36 cellular contexts compared by ENCODE assay signal in the genomic region with DNA sequence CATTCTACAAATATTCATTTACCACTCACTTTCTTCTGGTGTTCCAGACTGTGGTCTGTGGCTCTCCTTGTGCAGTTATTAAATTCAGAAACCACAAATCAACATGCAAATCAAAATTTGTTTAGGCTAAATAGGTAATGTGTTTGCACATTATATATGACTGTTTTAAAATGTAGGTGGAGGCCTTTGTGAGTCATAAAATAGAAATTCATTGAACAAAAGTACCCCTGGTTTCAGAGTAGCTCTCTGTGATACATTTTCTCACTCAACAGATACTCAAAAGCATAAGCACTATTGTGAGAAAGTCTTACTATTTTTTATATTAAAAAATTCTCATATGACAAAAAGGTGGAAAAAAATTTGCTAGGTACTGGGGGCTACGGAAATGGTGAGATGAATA.
"Had no signal": no experiment of that assay in that cellular context is flagged by ENCODE, and none has a peak within 500 bp of the region (broad histone marks: within the 10 kb centered on the region; RNA-seq: fewer than 3 reads in every experiment).

No MANE protein-coding gene starts in this region.

- H3K4me3 ChIP-seq: adrenal gland, body of pancreas, breast epithelium, cardiac muscle cell had no signal

- H3K9me3 Mint-ChIP-seq: activated B cell treated with CpG ODN at 0.5 μM for 24 hours; activated CD4-positive, alpha-beta memory T cell treated with anti-CD3 and anti-CD28 coated beads, Interleukin-2, amount 10 ng/mL, durations not matched to agents 7 days and 5 days; activated CD4-positive, alpha-beta T cell treated with anti-CD3 and anti-CD28 coated beads, Interleukin-2, amount 10 ng/mL, durations not matched to agents 7 days and 5 days; activated naive CD4-positive, alpha-beta T cell treated with anti-CD3 and anti-CD28 coated beads for 36 hours; activated T-cell treated with anti-CD3 and anti-CD28 coated beads, Interleukin-2, amount 50 U/mL, for 24 hours; central memory CD8-positive, alpha-beta T cell; T-helper 1 cell treated with Interleukin-12 subunit alpha and Interleukin-12 subunit beta and Interleukin-4 antibody, amounts not matched to agents 30 μg/mL and 1 μg/mL, for 36 hours; T-helper 2 cell treated with Interferon-gamma antibody and Interleukin-4, amounts not matched to agents 5 μg/mL and 100 μg/mL, for 36 hours had no signal

- H3K36me3 ChIP-seq: adrenal gland, brain microvascular endothelial cell, breast epithelium, cardiac muscle cell had no signal

- H3K27me3 ChIP-seq: adrenal gland, body of pancreas, brain microvascular endothelial cell, breast epithelium, cardiac muscle cell had no signal

- DNase-seq: activated B cell treated with CpG ODN at 0.5 μM for 24 hours; activated CD4-positive, alpha-beta memory T cell treated with anti-CD3 and anti-CD28 coated beads, Interleukin-2, amount 10 ng/mL, durations not matched to agents 7 days and 5 days; activated CD4-positive, alpha-beta T cell treated with anti-CD3 and anti-CD28 coated beads for 36 hours; activated CD4-positive, alpha-beta T cell treated with anti-CD3 and anti-CD28 coated beads for 48 hours; activated CD4-positive, alpha-beta T cell treated with anti-CD3 and anti-CD28 coated beads, Interleukin-2, amount 10 ng/mL, durations not matched to agents 7 days and 5 days; activated CD4-positive, alpha-beta T cell treated with anti-CD3 and anti-CD28 coated beads, Interleukin-2, amount 50 U/mL, for 48 hours; activated CD4-positive, CD25-positive, alpha-beta regulatory T cell treated with anti-CD3 and anti-CD28 coated beads, Interleukin-2, amount 50 U/mL, for 72 hours; activated CD8-positive, alpha-beta memory T cell treated with anti-CD3 and anti-CD28 coated beads for 24 hours; activated CD8-positive, alpha-beta memory T cell treated with anti-CD3 and anti-CD28 coated beads, Interleukin-2, amount 10 ng/mL, durations not matched to agents 7 days and 5 days; activated CD8-positive, alpha-beta memory T cell treated with anti-CD3 and anti-CD28 coated beads, Interleukin-2, amount 50 U/mL, for 48 hours; activated CD8-positive, alpha-beta T cell treated with anti-CD3 and anti-CD28 coated beads, Interleukin-2, amount 10 ng/mL, durations not matched to agents 7 days and 5 days; activated effector memory CD4-positive, alpha-beta T cell treated with anti-CD3 and anti-CD28 coated beads, Interleukin-2, amount 50 U/mL, for 16 hours; activated gamma-delta T cell treated with Interleukin-2 at 50 U/mL for 16 hours; activated naive CD4-positive, alpha-beta T cell; activated naive CD4-positive, alpha-beta T cell treated with anti-CD3 and anti-CD28 coated beads for 36 hours; activated naive CD4-positive, alpha-beta T cell treated with anti-CD3 and anti-CD28 coated beads, Interleukin-2, amount 50 U/mL, for 16 hours; activated naive CD8-positive, alpha-beta T cell treated with anti-CD3 and anti-CD28 coated beads for 36 hours; activated T-cell treated with anti-CD3 and anti-CD28 coated beads, Interleukin-2, amount 50 U/mL, for 24 hours; activated T-cell treated with anti-CD3 and anti-CD28 coated beads, Interleukin-2, amount 50 U/mL, for 48 hours; adrenal gland; amniotic stem cell; aorta; body of pancreas; brain microvascular endothelial cell; caudate nucleus; cerebellar nuclear complex; T-cell; T-helper 2 cell; T-helper 9 cell had no signal

- H3K27ac ChIP-seq: adrenal gland, body of pancreas, brain microvascular endothelial cell, breast epithelium, cardiac muscle cell, VCaP had no signal

- H3K36me3 Mint-ChIP-seq: activated CD8-positive, alpha-beta memory T cell treated with anti-CD3 and anti-CD28 coated beads, Interleukin-2, amount 10 ng/mL, durations not matched to agents 7 days and 5 days; activated naive CD4-positive, alpha-beta T cell treated with anti-CD3 and anti-CD28 coated beads, Interleukin-2, amount 50 U/mL, for 72 hours; activated naive CD8-positive, alpha-beta T cell treated with anti-CD3 and anti-CD28 coated beads for 36 hours; T-cell had no signal

- H3K4me3 Mint-ChIP-seq: activated B cell treated with CpG ODN at 0.5 μM for 24 hours; activated CD4-positive, alpha-beta memory T cell treated with anti-CD3 and anti-CD28 coated beads, Interleukin-2, amount 10 ng/mL, durations not matched to agents 7 days and 5 days; activated CD4-positive, alpha-beta T cell treated with anti-CD3 and anti-CD28 coated beads for 36 hours; activated CD4-positive, alpha-beta T cell treated with anti-CD3 and anti-CD28 coated beads, Interleukin-2, amount 10 ng/mL, durations not matched to agents 7 days and 5 days; activated CD8-positive, alpha-beta memory T cell treated with anti-CD3 and anti-CD28 coated beads, Interleukin-2, amount 10 ng/mL, durations not matched to agents 7 days and 5 days; activated CD8-positive, alpha-beta T cell treated with anti-CD3 and anti-CD28 coated beads, Interleukin-2, amount 10 ng/mL, durations not matched to agents 7 days and 5 days; activated naive CD4-positive, alpha-beta T cell treated with anti-CD3 and anti-CD28 coated beads for 36 hours; activated naive CD8-positive, alpha-beta T cell treated with anti-CD3 and anti-CD28 coated beads for 36 hours; activated T-cell treated with anti-CD3 and anti-CD28 coated beads, Interleukin-2, amount 50 U/mL, for 24 hours; central memory CD8-positive, alpha-beta T cell; T-cell; T-helper 1 cell treated with Interleukin-12 subunit alpha and Interleukin-12 subunit beta and Interleukin-4 antibody, amounts not matched to agents 30 μg/mL and 1 μg/mL, for 36 hours; T-helper 2 cell treated with Interferon-gamma antibody and Interleukin-4, amounts not matched to agents 5 μg/mL and 100 μg/mL, for 36 hours had no signal

- H3K9me3 ChIP-seq: adrenal gland, body of pancreas, breast epithelium had no signal

- H3K27me3 Mint-ChIP-seq: activated B cell treated with CpG ODN at 0.5 μM for 24 hours; activated CD4-positive, alpha-beta memory T cell treated with anti-CD3 and anti-CD28 coated beads, Interleukin-2, amount 10 ng/mL, durations not matched to agents 7 days and 5 days; activated CD4-positive, alpha-beta T cell treated with anti-CD3 and anti-CD28 coated beads for 36 hours; activated CD4-positive, alpha-beta T cell treated with anti-CD3 and anti-CD28 coated beads, Interleukin-2, amount 10 ng/mL, durations not matched to agents 7 days and 5 days; activated naive CD8-positive, alpha-beta T cell treated with anti-CD3 and anti-CD28 coated beads for 36 hours; activated T-cell treated with anti-CD3 and anti-CD28 coated beads, Interleukin-2, amount 50 U/mL, for 24 hours; T-cell had no signal

- H3K27ac Mint-ChIP-seq: activated B cell treated with CpG ODN at 0.5 μM for 24 hours; activated CD4-positive, alpha-beta memory T cell treated with anti-CD3 and anti-CD28 coated beads, Interleukin-2, amount 10 ng/mL, durations not matched to agents 7 days and 5 days; activated CD4-positive, alpha-beta T cell treated with anti-CD3 and anti-CD28 coated beads for 36 hours; activated CD4-positive, alpha-beta T cell treated with anti-CD3 and anti-CD28 coated beads, Interleukin-2, amount 10 ng/mL, durations not matched to agents 7 days and 5 days; activated CD8-positive, alpha-beta memory T cell treated with anti-CD3 and anti-CD28 coated beads, Interleukin-2, amount 10 ng/mL, durations not matched to agents 7 days and 5 days; activated CD8-positive, alpha-beta T cell treated with anti-CD3 and anti-CD28 coated beads, Interleukin-2, amount 10 ng/mL, durations not matched to agents 7 days and 5 days; activated naive CD4-positive, alpha-beta T cell treated with anti-CD3 and anti-CD28 coated beads for 36 hours; activated naive CD4-positive, alpha-beta T cell treated with anti-CD3 and anti-CD28 coated beads, Interleukin-2, amount 50 U/mL, for 72 hours; activated naive CD8-positive, alpha-beta T cell treated with anti-CD3 and anti-CD28 coated beads for 36 hours; activated T-cell treated with anti-CD3 and anti-CD28 coated beads, Interleukin-2, amount 50 U/mL, for 24 hours; T-cell; T-helper 1 cell treated with Interleukin-12 subunit alpha and Interleukin-12 subunit beta and Interleukin-4 antibody, amounts not matched to agents 30 μg/mL and 1 μg/mL, for 36 hours; T-helper 2 cell treated with Interferon-gamma antibody and Interleukin-4, amounts not matched to agents 5 μg/mL and 100 μg/mL, for 36 hours had no signal

- H3K4me1 ChIP-seq: adrenal gland, body of pancreas, breast epithelium had no signal

- H3K4me1 Mint-ChIP-seq: activated B cell treated with CpG ODN at 0.5 μM for 24 hours; activated CD4-positive, alpha-beta memory T cell treated with anti-CD3 and anti-CD28 coated beads, Interleukin-2, amount 10 ng/mL, durations not matched to agents 7 days and 5 days; activated CD4-positive, alpha-beta T cell treated with anti-CD3 and anti-CD28 coated beads, Interleukin-2, amount 10 ng/mL, durations not matched to agents 7 days and 5 days; activated CD8-positive, alpha-beta memory T cell treated with anti-CD3 and anti-CD28 coated beads, Interleukin-2, amount 10 ng/mL, durations not matched to agents 7 days and 5 days; activated naive CD8-positive, alpha-beta T cell treated with anti-CD3 and anti-CD28 coated beads for 36 hours; central memory CD8-positive, alpha-beta T cell; T-cell had no signal

- ATAC-seq: activated CD4-positive, alpha-beta T cell treated with anti-CD3 and anti-CD28 coated beads for 36 hours; activated CD8-positive, alpha-beta memory T cell treated with anti-CD3 and anti-CD28 coated beads, Interleukin-2, amount 10 ng/mL, durations not matched to agents 7 days and 5 days; activated CD8-positive, alpha-beta T cell treated with anti-CD3 and anti-CD28 coated beads, Interleukin-2, amount 10 ng/mL, durations not matched to agents 7 days and 5 days; body of pancreas; T-cell had no signal
